7 cellular contexts compared by ENCODE assay signal in the genomic region with DNA sequence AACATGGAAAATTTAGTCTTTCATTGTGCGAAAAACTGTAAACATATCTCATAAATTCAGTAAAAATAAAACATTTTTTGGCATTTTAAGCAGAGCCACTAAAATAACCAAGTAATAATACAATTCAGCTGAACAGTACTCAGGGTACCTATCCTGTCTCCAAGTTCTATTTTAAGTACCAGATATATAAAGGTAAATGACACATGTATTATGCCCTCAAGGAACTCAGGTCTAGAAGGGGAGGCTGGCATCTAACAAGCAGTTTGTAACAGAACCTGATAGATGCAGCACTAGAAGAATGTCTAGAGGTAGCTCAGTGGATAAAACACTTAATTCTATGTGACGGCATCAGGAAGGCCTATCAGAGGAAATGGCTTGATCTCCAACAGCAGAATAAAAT.
"Had no signal": no experiment of that assay in that cellular context is flagged by ENCODE, and none has a peak within 500 bp of the region (broad histone marks: within the 10 kb centered on the region; RNA-seq: fewer than 3 reads in every experiment).

No MANE protein-coding gene starts in this region.

- H3K27ac ChIP-seq: GM23248 had no signal

- H3K27ac Mint-ChIP-seq: HFFc6 had no signal

- H3K4me3 ChIP-seq: GM23248, HAP-1, K562 had no signal

- H3K9me3 ChIP-seq: HAP-1 had no signal

- H3K4me3 Mint-ChIP-seq: HFFc6 had no signal

- ATAC-seq: HCT116, K562 had no signal

- H3K9me3 Mint-ChIP-seq: HFFc6 had no signal

- DNase-seq: GM23248, GOT3, HFFc6, IMR-90 had no signal

- H3K4me1 ChIP-seq: HAP-1 had no signal
